ENCODE assay signal across 24 cellular contexts in the genomic region with DNA sequence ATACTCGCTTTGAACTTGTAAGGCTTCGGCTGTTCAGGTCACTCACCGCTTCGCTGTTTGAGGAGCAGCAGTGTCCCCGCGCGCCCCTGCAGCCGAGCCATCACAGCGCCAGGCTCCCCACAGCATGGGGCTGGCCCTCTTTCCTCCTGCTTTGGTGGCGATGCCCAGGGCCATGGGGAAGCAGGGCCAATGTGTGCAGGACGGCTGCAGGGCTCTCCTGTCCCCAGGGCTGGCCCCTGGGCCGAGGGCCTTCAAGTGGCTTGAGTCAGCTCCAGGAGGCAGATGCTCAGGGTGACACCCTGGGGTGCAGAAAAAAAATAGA.
"Had no signal": no experiment of that assay in that cellular context is flagged by ENCODE, and none has a peak within 500 bp of the region (broad histone marks: within the 10 kb centered on the region; RNA-seq: fewer than 3 reads in every experiment).

No MANE protein-coding gene starts in this region.

- H3K9ac ChIP-seq: neural progenitor cell had no signal

- FAIRE-seq: endothelial cell of umbilical vein, keratinocyte had no signal

- H3K27me3 ChIP-seq: esophagus muscularis mucosa, foreskin keratinocyte, gastroesophageal sphincter, heart left ventricle, neural progenitor cell, right atrium auricular region, spleen, tibial nerve, upper lobe of left lung, uterus had no signal

- H3K9me3 ChIP-seq: esophagus muscularis mucosa, gastroesophageal sphincter, heart left ventricle, mucosa of descending colon, prostate gland, right atrium auricular region, spleen, thoracic aorta, tibial nerve, upper lobe of left lung, uterus had no signal

- H3K36me3 ChIP-seq: neural progenitor cell, prostate gland, uterus had no signal

- ATAC-seq: foreskin keratinocyte; gastroesophageal sphincter; left lobe of liver; mucosa of descending colon; naive thymus-derived CD4-positive, alpha-beta T cell had no signal

- H3K4me3 ChIP-seq: coronary artery, esophagus muscularis mucosa, gastroesophageal sphincter, heart left ventricle, mucosa of descending colon, neural progenitor cell, prostate gland, right atrium auricular region, skin epidermis, spleen, thoracic aorta, tibial nerve, upper lobe of left lung, uterus had no signal

- H3K27ac ChIP-seq: coronary artery, esophagus muscularis mucosa, foreskin keratinocyte, gastroesophageal sphincter, heart left ventricle, neural progenitor cell, prostate gland, right atrium auricular region, thoracic aorta, tibial nerve, uterus had no signal

- DNase-seq: dermis blood vessel endothelial cell; effector memory CD4-positive, alpha-beta T cell; foreskin keratinocyte; hippocampal formation; immature natural killer cell; naive thymus-derived CD4-positive, alpha-beta T cell; spleen; stimulated activated CD4-positive, alpha-beta T cell treated with anti-CD3 and anti-CD28 coated beads, Interleukin-4, amount 100 ng/mL, for 4 hours; uterus had no signal

- H3K4me1 ChIP-seq: foreskin keratinocyte, neural progenitor cell, prostate gland, right atrium auricular region, uterus had no signal
